8 cellular contexts compared by ENCODE assay signal in the genomic region with DNA sequence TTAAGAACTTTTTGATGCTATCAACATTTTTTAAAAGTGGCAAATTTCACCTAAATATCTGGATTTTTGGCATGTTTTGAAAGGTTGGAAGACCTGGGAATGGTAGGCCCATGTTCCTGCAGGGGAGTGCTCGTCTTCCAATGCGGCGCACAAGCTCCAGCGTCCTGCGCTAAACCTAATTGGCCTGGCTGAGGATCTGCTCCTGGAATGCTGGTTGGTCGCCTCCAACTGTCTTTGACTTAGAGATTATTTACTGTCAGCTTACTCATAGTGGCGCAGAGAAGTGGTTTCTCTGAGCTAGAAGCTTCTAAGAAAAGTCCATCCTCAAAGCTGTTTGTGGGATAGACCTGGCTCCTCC. TPM values are rescaled to one million over a fixed set of nuclear protein-coding genes. Genes with fewer than 3 reads are reported as not detected.
DNase-seq lines count a peak whose midpoint lies in the region; ATAC-seq and TF ChIP-seq lines count a peak whose summit lies in the region.

No MANE protein-coding gene starts in this region.

- H3K27me3 Mint-ChIP-seq in brain: peaks cover 3% of the 10 kb centered on the region

- intact Hi-C loops in left cardiac atrium (cut with DNase I): loop anchor here in 1 of 2 donors (10.0 kb wide), 1 partner anchor 63 kb away; no protein-coding TSS in a partner anchor

- H3K27ac Mint-ChIP-seq in brain: peak overlapping the region; percentile 43 to 88 (median 84)

- peaks cover 4% of the 10 kb centered on the region for H3K36me3 Mint-ChIP-seq in brain

- no peak for ATAC-seq in left cardiac atrium
- no peak for ATAC-seq in GM18498 (IDR thresholded peaks at IDR 0.05; ENCODE audit: unreplicated experiment)
- ATAC-seq in HG03159 (IDR thresholded peaks at IDR 0.05; ENCODE audit: unreplicated experiment): no peak

- TF ChIP-seq CTCF in right atrium auricular region (IDR thresholded peaks at IDR 0.05) (no peak), brain (conservative IDR thresholded peaks at IDR 0.05) (no peak)

- H3K4me3 ChIP-seq in right atrium auricular region (peak overlapping the region; percentile 74 to 85), muscle layer of duodenum (ENCODE audit: low read depth in 1 of 2, low read length in 2 of 2) (peak overlapping the region; percentile 48 to 90)

- TF ChIP-seq POLR2A in erythroblast (IDR thresholded peaks at IDR 0.05; ENCODE audit: low read length): no peak

- H3K27me3 ChIP-seq in right atrium auricular region: no peaks in the 10 kb centered on the region
- no peaks in the 10 kb centered on the region for H3K27me3 ChIP-seq in muscle layer of duodenum (ENCODE audit: low read depth, low read length)

- DNase-seq in right atrium auricular region (ENCODE audit: low spot score) (no peak), left cardiac atrium (no peak), erythroblast (lab: John Stamatoyannopoulos, UW) (no peak), NCI-H1105 (lab: John Stamatoyannopoulos, UW) (no peak)

- no peaks in the 10 kb centered on the region for H3K9me3 Mint-ChIP-seq in brain

- H3K36me3 ChIP-seq in right atrium auricular region (no peaks in the 10 kb centered on the region), muscle layer of duodenum (ENCODE audit: control insufficient read depth in 1 of 2, insufficient read depth in 2 of 2, low read length in 2 of 2) (no peaks in the 10 kb centered on the region)

- peak overlapping the region; percentile 87 to 89 (median 88) for H3K4me3 Mint-ChIP-seq in brain

- H3K4me1 ChIP-seq in right atrium auricular region: peaks cover 0 to 44% of the 10 kb centered on the region in 2 donors
- H3K4me1 ChIP-seq in muscle layer of duodenum (ENCODE audit: control insufficient read depth in 1 of 2, insufficient read depth in 2 of 2, low read length in 2 of 2): peaks cover 8 to 11% of the 10 kb centered on the region in 2 donors

- peaks cover 29% of the 10 kb centered on the region for H3K4me1 Mint-ChIP-seq in brain

- H3K27ac ChIP-seq in right atrium auricular region (peak overlapping the region; percentile 77), muscle layer of duodenum (ENCODE audit: low read length) (peak overlapping the region; percentile 72)

- no peaks in the 10 kb centered on the region for H3K9me3 ChIP-seq in right atrium auricular region
- H3K9me3 ChIP-seq in muscle layer of duodenum (ENCODE audit: control insufficient read depth in 1 of 2, low read length in 2 of 2): no peaks in the 10 kb centered on the region

RNA-seq across cellular contexts. Expression of gene LIMK2, which starts 0.6 kb away (rescaled TPM):
- total RNA-seq in right atrium auricular region: 1 to 10 TPM; 7.5 to 9.8 TPM
- 10 to 100 TPM; 10.2 to 18.5 TPM for total RNA-seq in left cardiac atrium
- 20.5 TPM for polyA plus RNA-seq in brain (ENCODE audit: insufficient read depth, low read depth, low replicate concordance)

RNA-seq across cellular contexts. Expression of gene RNF185, which starts 51.5 kb away (rescaled TPM):
- total RNA-seq in right atrium auricular region (10 to 100 TPM; 17.6 to 26.8 TPM), left cardiac atrium (10 to 100 TPM; 20.2 to 24.4 TPM)
- 26.1 TPM for polyA plus RNA-seq in brain (ENCODE audit: insufficient read depth, low read depth, low replicate concordance)
